Comparison of ENCODE assay signal across 1 cellular context in the genomic region with DNA sequence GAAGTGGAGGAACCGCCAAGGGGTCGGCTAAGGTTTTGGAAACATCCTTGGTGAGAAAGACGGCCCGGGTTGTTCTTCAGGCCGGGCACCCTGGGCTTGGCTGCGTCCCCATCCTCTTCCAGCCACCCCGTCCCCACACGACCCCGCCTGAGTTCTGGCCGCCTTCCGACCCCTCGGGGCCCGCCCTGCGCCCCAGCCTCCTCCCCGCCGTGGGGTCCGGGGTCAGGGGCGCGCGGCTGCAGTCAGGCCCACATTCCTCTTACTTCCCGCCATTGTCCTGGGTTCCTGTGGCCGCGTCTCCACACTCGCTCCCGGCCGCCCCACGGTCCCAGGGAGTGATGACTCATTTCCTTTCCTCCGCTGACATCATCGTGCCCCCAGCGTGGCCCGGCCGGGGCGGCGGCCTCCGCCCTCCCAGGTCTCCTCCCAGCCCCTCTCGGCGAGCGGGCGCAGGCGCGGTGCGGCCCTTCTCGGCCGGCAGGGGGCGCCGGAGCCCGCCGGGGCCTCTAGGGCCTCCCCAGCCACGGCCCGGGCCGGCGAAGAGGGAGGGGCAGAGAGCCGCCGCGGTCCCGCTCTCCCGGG.
TF ChIP-seq lines count a peak whose summit lies in the region.

No MANE protein-coding gene starts in this region.

TF ChIP-seq in HepG2, 621 proteins besides CTCF, POLR2A, EP300 and RAD21 (continued from another document and continues in another):
- TF ChIP-seq, protein P1, sequence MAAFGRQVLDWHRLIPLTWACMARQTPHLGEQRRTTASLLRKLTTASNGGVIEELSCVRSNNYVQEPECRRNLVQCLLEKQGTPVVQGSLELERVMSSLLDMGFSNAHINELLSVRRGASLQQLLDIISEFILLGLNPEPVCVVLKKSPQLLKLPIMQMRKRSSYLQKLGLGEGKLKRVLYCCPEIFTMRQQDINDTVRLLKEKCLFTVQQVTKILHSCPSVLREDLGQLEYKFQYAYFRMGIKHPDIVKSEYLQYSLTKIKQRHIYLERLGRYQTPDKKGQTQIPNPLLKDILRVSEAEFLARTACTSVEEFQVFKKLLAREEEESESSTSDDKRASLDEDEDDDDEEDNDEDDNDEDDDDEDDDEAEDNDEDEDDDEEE (CRISPR knock-in tag; IDR thresholded peaks at IDR 0.05): peak; percentile 96
- TF ChIP-seq ZNF343 (CRISPR knock-in tag; IDR thresholded peaks at IDR 0.05) (no peak), ATF1 (CRISPR knock-in tag; IDR thresholded peaks at IDR 0.05) (0 out of 2 replicates have a peak, but pooled peaks have one; percentile 6), PPARG (CRISPR knock-in tag; conservative IDR thresholded peaks at IDR 0.05) (no peak), NFKBIZ (CRISPR knock-in tag; IDR thresholded peaks at IDR 0.05) (no peak; the same call in 1 of the 2 replicates), NFE2L1 (CRISPR knock-in tag; IDR thresholded peaks at IDR 0.05; ENCODE audit: borderline replicate concordance) (no peak), MAFK (conservative IDR thresholded peaks at IDR 0.05 in 1 of 2, IDR thresholded peaks at IDR 0.05 in 1 of 2; ENCODE audit: low read length in 2 of 2) (no peak), ZBTB7A (CRISPR knock-in tag; IDR thresholded peaks at IDR 0.05) (no peak), HNRNPUL1 (IDR thresholded peaks at IDR 0.05; ENCODE audit: low read depth, low read length) (no peak), NFKB2 (CRISPR knock-in tag; IDR thresholded peaks at IDR 0.05; ENCODE audit: borderline replicate concordance) (no peak), NR2C2 (CRISPR knock-in tag; IDR thresholded peaks at IDR 0.05; ENCODE audit: borderline replicate concordance) (peak; percentile 61; the same call in 1 of the 2 replicates), TBP (CRISPR knock-in tag; IDR thresholded peaks at IDR 0.05) (no peak), ZNF17 (CRISPR knock-in tag; IDR thresholded peaks at IDR 0.05) (no peak), ZFX (CRISPR knock-in tag; IDR thresholded peaks at IDR 0.05; ENCODE audit: low read depth) (peak; percentile 86), GTF3A (CRISPR knock-in tag; conservative IDR thresholded peaks at IDR 0.05) (no peak), ZNF607 (CRISPR knock-in tag; IDR thresholded peaks at IDR 0.05; ENCODE audit: borderline replicate concordance) (no peak), ZNF644 (CRISPR knock-in tag; IDR thresholded peaks at IDR 0.05; ENCODE audit: low read depth) (no peak), MZF1 (CRISPR knock-in tag; IDR thresholded peaks at IDR 0.05; ENCODE audit: borderline replicate concordance) (no peak), FOXA3 (CRISPR knock-in tag; IDR thresholded peaks at IDR 0.05) (peak; percentile 34; the same call in 1 of the 2 replicates), RXRA (CRISPR knock-in tag; IDR thresholded peaks at IDR 0.05) (peak; percentile 37), ZNF747 (CRISPR knock-in tag; IDR thresholded peaks at IDR 0.05; ENCODE audit: borderline replicate concordance) (no peak; the same call in 1 of the 2 replicates), ZFP36L2 (CRISPR knock-in tag; IDR thresholded peaks at IDR 0.05) (no peak), ZNF7 (CRISPR knock-in tag; IDR thresholded peaks at IDR 0.05) (no peak), IKZF4 (CRISPR knock-in tag; IDR thresholded peaks at IDR 0.05; ENCODE audit: borderline replicate concordance, low read depth, not compliant biosample characterization) (no peak), HNRNPK (IDR thresholded peaks at IDR 0.05; ENCODE audit: low read depth, low read length, poor library complexity, severe bottlenecking) (peak; percentile 22), ZNF354B (CRISPR knock-in tag; IDR thresholded peaks at IDR 0.05) (no peak), ONECUT2 (CRISPR knock-in tag; IDR thresholded peaks at IDR 0.05) (no peak), TOPORS (CRISPR knock-in tag; IDR thresholded peaks at IDR 0.05) (peak; percentile 81), MYNN (CRISPR knock-in tag; IDR thresholded peaks at IDR 0.05; ENCODE audit: low read depth) (0 out of 2 replicates have a peak, but pooled peaks have one; percentile 9), ZNF274 (CRISPR knock-in tag; IDR thresholded peaks at IDR 0.05) (no peak; the same call in 1 of the 2 replicates)
- TF ChIP-seq, protein P2, sequence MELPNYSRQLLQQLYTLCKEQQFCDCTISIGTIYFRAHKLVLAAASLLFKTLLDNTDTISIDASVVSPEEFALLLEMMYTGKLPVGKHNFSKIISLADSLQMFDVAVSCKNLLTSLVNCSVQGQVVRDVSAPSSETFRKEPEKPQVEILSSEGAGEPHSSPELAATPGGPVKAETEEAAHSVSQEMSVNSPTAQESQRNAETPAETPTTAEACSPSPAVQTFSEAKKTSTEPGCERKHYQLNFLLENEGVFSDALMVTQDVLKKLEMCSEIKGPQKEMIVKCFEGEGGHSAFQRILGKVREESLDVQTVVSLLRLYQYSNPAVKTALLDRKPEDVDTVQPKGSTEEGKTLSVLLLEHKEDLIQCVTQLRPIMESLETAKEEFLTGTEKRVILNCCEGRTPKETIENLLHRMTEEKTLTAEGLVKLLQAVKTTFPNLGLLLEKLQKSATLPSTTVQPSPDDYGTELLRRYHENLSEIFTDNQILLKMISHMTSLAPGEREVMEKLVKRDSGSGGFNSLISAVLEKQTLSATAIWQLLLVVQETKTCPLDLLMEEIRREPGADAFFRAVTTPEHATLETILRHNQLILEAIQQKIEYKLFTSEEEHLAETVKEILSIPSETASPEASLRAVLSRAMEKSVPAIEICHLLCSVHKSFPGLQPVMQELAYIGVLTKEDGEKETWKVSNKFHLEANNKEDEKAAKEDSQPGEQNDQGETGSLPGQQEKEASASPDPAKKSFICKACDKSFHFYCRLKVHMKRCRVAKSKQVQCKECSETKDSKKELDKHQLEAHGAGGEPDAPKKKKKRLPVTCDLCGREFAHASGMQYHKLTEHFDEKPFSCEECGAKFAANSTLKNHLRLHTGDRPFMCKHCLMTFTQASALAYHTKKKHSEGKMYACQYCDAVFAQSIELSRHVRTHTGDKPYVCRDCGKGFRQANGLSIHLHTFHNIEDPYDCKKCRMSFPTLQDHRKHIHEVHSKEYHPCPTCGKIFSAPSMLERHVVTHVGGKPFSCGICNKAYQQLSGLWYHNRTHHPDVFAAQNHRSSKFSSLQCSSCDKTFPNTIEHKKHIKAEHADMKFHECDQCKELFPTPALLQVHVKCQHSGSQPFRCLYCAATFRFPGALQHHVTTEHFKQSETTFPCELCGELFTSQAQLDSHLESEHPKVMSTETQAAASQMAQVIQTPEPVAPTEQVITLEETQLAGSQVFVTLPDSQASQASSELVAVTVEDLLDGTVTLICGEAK (IDR thresholded peaks at IDR 0.05): no peak
- TF ChIP-seq, protein P2 (CRISPR knock-in tag; IDR thresholded peaks at IDR 0.05): no peak
- TF ChIP-seq, protein P3, sequence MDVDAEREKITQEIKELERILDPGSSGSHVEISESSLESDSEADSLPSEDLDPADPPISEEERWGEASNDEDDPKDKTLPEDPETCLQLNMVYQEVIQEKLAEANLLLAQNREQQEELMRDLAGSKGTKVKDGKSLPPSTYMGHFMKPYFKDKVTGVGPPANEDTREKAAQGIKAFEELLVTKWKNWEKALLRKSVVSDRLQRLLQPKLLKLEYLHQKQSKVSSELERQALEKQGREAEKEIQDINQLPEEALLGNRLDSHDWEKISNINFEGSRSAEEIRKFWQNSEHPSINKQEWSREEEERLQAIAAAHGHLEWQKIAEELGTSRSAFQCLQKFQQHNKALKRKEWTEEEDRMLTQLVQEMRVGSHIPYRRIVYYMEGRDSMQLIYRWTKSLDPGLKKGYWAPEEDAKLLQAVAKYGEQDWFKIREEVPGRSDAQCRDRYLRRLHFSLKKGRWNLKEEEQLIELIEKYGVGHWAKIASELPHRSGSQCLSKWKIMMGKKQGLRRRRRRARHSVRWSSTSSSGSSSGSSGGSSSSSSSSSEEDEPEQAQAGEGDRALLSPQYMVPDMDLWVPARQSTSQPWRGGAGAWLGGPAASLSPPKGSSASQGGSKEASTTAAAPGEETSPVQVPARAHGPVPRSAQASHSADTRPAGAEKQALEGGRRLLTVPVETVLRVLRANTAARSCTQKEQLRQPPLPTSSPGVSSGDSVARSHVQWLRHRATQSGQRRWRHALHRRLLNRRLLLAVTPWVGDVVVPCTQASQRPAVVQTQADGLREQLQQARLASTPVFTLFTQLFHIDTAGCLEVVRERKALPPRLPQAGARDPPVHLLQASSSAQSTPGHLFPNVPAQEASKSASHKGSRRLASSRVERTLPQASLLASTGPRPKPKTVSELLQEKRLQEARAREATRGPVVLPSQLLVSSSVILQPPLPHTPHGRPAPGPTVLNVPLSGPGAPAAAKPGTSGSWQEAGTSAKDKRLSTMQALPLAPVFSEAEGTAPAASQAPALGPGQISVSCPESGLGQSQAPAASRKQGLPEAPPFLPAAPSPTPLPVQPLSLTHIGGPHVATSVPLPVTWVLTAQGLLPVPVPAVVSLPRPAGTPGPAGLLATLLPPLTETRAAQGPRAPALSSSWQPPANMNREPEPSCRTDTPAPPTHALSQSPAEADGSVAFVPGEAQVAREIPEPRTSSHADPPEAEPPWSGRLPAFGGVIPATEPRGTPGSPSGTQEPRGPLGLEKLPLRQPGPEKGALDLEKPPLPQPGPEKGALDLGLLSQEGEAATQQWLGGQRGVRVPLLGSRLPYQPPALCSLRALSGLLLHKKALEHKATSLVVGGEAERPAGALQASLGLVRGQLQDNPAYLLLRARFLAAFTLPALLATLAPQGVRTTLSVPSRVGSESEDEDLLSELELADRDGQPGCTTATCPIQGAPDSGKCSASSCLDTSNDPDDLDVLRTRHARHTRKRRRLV (CRISPR knock-in tag; IDR thresholded peaks at IDR 0.05): no peak
- TF ChIP-seq, protein P4, sequence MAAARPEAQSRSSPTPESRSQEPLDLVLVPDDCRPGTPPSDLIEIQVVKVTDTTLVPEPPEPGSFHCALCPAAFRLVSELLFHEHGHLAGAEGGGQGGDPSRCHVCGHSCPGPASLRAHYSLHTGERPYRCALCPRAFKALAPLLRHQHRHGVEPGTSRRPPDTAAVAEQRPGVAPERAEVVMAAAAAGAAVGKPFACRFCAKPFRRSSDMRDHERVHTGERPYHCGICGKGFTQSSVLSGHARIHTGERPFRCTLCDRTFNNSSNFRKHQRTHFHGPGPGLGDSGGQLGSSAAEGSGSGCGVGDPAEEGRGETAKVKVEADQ (CRISPR knock-in tag; IDR thresholded peaks at IDR 0.05; ENCODE audit: borderline replicate concordance): no peak
- TF ChIP-seq, protein P5, sequence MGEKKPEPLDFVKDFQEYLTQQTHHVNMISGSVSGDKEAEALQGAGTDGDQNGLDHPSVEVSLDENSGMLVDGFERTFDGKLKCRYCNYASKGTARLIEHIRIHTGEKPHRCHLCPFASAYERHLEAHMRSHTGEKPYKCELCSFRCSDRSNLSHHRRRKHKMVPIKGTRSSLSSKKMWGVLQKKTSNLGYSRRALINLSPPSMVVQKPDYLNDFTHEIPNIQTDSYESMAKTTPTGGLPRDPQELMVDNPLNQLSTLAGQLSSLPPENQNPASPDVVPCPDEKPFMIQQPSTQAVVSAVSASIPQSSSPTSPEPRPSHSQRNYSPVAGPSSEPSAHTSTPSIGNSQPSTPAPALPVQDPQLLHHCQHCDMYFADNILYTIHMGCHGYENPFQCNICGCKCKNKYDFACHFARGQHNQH (CRISPR knock-in tag; IDR thresholded peaks at IDR 0.05): no peak
- TF ChIP-seq, protein P6, sequence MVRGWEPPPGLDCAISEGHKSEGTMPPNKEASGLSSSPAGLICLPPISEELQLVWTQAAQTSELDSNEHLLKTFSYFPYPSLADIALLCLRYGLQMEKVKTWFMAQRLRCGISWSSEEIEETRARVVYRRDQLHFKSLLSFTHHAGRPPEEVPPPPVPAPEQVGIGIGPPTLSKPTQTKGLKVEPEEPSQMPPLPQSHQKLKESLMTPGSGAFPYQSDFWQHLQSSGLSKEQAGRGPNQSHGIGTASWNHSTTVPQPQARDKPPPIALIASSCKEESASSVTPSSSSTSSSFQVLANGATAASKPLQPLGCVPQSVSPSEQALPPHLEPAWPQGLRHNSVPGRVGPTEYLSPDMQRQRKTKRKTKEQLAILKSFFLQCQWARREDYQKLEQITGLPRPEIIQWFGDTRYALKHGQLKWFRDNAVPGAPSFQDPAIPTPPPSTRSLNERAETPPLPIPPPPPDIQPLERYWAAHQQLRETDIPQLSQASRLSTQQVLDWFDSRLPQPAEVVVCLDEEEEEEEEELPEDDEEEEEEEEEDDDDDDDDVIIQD (CRISPR knock-in tag; IDR thresholded peaks at IDR 0.05; ENCODE audit: low read depth): peak; percentile 58; the same call in 1 of the 2 replicates
- TF ChIP-seq, protein P7, sequence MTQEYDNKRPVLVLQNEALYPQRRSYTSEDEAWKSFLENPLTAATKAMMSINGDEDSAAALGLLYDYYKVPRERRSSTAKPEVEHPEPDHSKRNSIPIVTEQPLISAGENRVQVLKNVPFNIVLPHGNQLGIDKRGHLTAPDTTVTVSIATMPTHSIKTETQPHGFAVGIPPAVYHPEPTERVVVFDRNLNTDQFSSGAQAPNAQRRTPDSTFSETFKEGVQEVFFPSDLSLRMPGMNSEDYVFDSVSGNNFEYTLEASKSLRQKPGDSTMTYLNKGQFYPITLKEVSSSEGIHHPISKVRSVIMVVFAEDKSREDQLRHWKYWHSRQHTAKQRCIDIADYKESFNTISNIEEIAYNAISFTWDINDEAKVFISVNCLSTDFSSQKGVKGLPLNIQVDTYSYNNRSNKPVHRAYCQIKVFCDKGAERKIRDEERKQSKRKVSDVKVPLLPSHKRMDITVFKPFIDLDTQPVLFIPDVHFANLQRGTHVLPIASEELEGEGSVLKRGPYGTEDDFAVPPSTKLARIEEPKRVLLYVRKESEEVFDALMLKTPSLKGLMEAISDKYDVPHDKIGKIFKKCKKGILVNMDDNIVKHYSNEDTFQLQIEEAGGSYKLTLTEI (CRISPR knock-in tag; conservative IDR thresholded peaks at IDR 0.05): no peak
